ENCODE assay signal across 1 cellular context in genomic region chr18:48975221-48975816, GRCh38.
TF ChIP-seq lines count a peak whose summit lies in the region.

No MANE protein-coding gene starts in this region.

TF ChIP-seq in HepG2, 621 proteins besides CTCF, POLR2A, EP300 and RAD21 (continued from another document):
- no peak for TF ChIP-seq NFAT5 (CRISPR knock-in tag; IDR thresholded peaks at IDR 0.05)
- no peak for TF ChIP-seq MIXL1 (CRISPR knock-in tag; IDR thresholded peaks at IDR 0.05)
- TF ChIP-seq GLI4 (CRISPR knock-in tag; IDR thresholded peaks at IDR 0.05; ENCODE audit: borderline replicate concordance): no peak
- no peak for TF ChIP-seq NFRKB (IDR thresholded peaks at IDR 0.05)
- TF ChIP-seq TEF (CRISPR knock-in tag; IDR thresholded peaks at IDR 0.05): no peak
